1 cellular context compared by ENCODE assay signal in genomic region chr3:140199008-140199407, GRCh38.
TF ChIP-seq lines count a peak whose summit lies in the region.

No MANE protein-coding gene starts in this region.

TF ChIP-seq in K562, 482 proteins besides CTCF, POLR2A, EP300 and RAD21 (continued from another document):
- TF ChIP-seq, protein P1, sequence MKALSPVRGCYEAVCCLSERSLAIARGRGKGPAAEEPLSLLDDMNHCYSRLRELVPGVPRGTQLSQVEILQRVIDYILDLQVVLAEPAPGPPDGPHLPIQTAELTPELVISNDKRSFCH (CRISPR knock-in tag; IDR thresholded peaks at IDR 0.05), result no peak
- TF ChIP-seq, protein P1 (tag; IDR thresholded peaks at IDR 0.05), result no peak
- no peak for TF ChIP-seq KDM4B (IDR thresholded peaks at IDR 0.05; ENCODE audit: borderline replicate concordance in 2 of 2, low read depth in 1 of 2)
- no peak for TF ChIP-seq TCF7 (IDR thresholded peaks at IDR 0.05; ENCODE audit: borderline replicate concordance)
- TF ChIP-seq PYGO2 (tag; IDR thresholded peaks at IDR 0.05), result no peak
- TF ChIP-seq ETS1 (conservative IDR thresholded peaks at IDR 0.05; ENCODE audit: control insufficient read depth, low read depth, low read length), result no peak
- TF ChIP-seq GABPA (tag; conservative IDR thresholded peaks at IDR 0.05; ENCODE audit: low read depth), result 0 out of 2 replicates have a peak, but pooled peaks have one; percentile 30
- TF ChIP-seq SIRT6 (IDR thresholded peaks at IDR 0.05; ENCODE audit: low read depth, low read length), result no peak
- TF ChIP-seq KLF6 (CRISPR knock-in tag; IDR thresholded peaks at IDR 0.05; ENCODE audit: borderline replicate concordance), result peak; percentile 35; the same call in 1 of the 2 replicates
- TF ChIP-seq ZKSCAN8 (CRISPR knock-in tag; IDR thresholded peaks at IDR 0.05), result no peak
- no peak for TF ChIP-seq AFF4 (CRISPR knock-in tag; IDR thresholded peaks at IDR 0.05)
- peak; percentile 69 for TF ChIP-seq SMAD4 (CRISPR knock-in tag; conservative IDR thresholded peaks at IDR 0.05)
- TF ChIP-seq SUPT5H (IDR thresholded peaks at IDR 0.05), result no peak
- peak; percentile 38; the same call in 1 of the 2 replicates for TF ChIP-seq CEBPG (CRISPR knock-in tag; IDR thresholded peaks at IDR 0.05)
- TF ChIP-seq CEBPG (tag; conservative IDR thresholded peaks at IDR 0.05 in 1 of 2, IDR thresholded peaks at IDR 0.05 in 1 of 2), result peak; percentile 89 to 91
- TF ChIP-seq ZNF551 (CRISPR knock-in tag; IDR thresholded peaks at IDR 0.05), result no peak
- peak; percentile 75; the same call in 1 of the 2 replicates for TF ChIP-seq ZNF644 (tag; IDR thresholded peaks at IDR 0.05; ENCODE audit: low read depth)
- 0 out of 2 replicates have a peak, but pooled peaks have one; percentile 30 for TF ChIP-seq CREB5 (CRISPR knock-in tag; IDR thresholded peaks at IDR 0.05)
- TF ChIP-seq CEBPB (tag; IDR thresholded peaks at IDR 0.05), result peak; percentile 42
